Comparison of ENCODE assay signal across 1 cellular context in the genomic region with DNA sequence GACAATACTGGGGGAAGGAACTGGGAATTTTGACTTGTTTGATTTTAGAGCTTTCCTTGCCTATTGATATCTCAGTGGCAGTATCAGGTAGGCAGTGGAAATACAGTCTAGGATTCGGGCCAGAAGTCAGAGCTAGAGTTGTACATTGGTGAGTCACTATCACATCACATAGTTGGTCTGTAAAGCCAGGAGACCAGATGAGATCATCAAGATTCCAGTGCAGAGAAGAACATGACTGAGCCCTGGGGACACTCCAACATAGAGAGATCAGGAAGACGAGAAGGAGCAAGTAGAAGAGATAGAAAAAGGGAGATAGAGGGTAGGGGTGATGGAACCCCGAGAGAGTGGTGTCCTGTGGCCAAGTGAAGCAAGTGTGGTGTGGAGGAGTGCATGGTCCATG.
A peak's percentile ranks its signal among the peaks of the same experiment; 100 is the strongest.
TF ChIP-seq lines count a peak whose summit lies in the region.

No MANE protein-coding gene starts in this region.

TF ChIP-seq in K562, 482 proteins besides CTCF, POLR2A, EP300 and RAD21:
- TF ChIP-seq NR1H2 (CRISPR knock-in tag; IDR thresholded peaks at IDR 0.05) (no peak), JUN (IDR thresholded peaks at IDR 0.05; ENCODE audit: borderline replicate concordance, low read depth, low read length) (peak; percentile 57; the same call in 1 of the 2 replicates), JUN (CRISPR knock-in tag; IDR thresholded peaks at IDR 0.05; ENCODE audit: borderline replicate concordance) (no peak), DDX20 (tag; IDR thresholded peaks at IDR 0.05; ENCODE audit: low read depth) (no peak), JUND (IDR thresholded peaks at IDR 0.05; ENCODE audit: borderline replicate concordance, low read depth, low read length) (peak; percentile 26; the same call in 1 of the 2 replicates), JUND (tag; IDR thresholded peaks at IDR 0.05; ENCODE audit: borderline replicate concordance, low read depth, low read length) (peak; percentile 61; the same call in 2 of the 3 replicates)
- TF ChIP-seq, protein P1, sequence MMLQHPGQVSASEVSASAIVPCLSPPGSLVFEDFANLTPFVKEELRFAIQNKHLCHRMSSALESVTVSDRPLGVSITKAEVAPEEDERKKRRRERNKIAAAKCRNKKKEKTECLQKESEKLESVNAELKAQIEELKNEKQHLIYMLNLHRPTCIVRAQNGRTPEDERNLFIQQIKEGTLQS (IDR thresholded peaks at IDR 0.05): peak; percentile 72
- TF ChIP-seq, protein P1 (CRISPR knock-in tag; conservative IDR thresholded peaks at IDR 0.05): no peak
